1 cellular context compared by ENCODE assay signal in the genomic region with DNA sequence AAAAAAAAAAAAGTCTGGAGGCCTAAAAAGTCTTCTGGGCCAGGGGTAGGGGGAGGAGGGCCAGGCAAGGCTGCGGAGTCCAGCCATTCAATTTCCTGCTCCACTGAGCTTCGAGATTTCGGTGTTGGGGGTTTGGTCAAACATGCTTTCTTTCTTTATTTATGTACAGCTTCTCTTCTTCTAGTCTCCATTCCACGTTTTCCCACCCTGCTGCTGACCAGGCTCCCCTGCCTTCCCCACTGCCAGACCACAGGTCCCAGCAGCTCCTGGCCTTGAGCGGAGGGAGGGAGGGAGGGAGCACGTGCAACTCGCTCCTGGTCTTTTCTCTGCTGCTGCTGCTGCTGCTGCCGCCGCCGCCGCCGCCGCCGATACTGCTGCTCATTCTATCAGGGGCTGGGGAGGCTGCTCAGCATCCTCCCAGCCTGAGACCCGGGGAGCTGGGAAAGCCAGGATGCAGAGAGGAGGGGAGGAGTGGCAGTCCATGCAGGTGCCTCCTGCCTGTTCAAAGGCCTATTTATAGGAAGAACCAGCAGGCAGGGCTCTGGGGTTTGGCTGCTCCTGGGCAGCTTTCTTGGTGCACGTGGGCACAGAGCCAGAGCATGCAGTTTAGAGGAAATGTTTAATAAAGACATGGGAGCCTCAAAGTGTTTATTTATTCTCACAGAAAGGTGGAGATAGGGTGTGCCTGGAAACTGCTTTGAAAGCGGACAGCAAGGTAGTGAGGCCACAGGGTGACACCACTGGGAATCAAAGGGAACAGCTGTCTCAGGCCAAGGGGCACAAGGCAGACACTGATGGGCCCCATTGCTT.
A peak's percentile ranks its signal among the peaks of the same experiment; 100 is the strongest.
TF ChIP-seq lines count a peak whose summit lies in the region.

No MANE protein-coding gene starts in this region.

TF ChIP-seq in HEK293, 187 proteins besides CTCF, POLR2A, EP300 and RAD21 (continued from another document):
- TF ChIP-seq, protein P1, sequence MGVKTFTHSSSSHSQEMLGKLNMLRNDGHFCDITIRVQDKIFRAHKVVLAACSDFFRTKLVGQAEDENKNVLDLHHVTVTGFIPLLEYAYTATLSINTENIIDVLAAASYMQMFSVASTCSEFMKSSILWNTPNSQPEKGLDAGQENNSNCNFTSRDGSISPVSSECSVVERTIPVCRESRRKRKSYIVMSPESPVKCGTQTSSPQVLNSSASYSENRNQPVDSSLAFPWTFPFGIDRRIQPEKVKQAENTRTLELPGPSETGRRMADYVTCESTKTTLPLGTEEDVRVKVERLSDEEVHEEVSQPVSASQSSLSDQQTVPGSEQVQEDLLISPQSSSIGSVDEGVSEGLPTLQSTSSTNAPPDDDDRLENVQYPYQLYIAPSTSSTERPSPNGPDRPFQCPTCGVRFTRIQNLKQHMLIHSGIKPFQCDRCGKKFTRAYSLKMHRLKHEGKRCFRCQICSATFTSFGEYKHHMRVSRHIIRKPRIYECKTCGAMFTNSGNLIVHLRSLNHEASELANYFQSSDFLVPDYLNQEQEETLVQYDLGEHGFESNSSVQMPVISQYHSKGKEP (tag by site-specific recombination; IDR thresholded peaks at IDR 0.05), result peak; percentile 80; the same call in 1 of the 2 replicates
- TF ChIP-seq SETDB1 (IDR thresholded peaks at IDR 0.05; ENCODE audit: insufficient read length, low read length) (no peak), ZNF366 (tag by site-specific recombination; conservative IDR thresholded peaks at IDR 0.05) (peak; percentile 64), ZNF768 (tag by site-specific recombination; IDR thresholded peaks at IDR 0.05) (no peak), ZNF560 (tag by site-specific recombination; IDR thresholded peaks at IDR 0.05; ENCODE audit: borderline replicate concordance) (no peak), ZNF791 (tag by site-specific recombination; IDR thresholded peaks at IDR 0.05) (no peak), WT1 (tag by site-specific recombination; IDR thresholded peaks at IDR 0.05) (no peak; the same call in 1 of the 2 replicates), ZBTB20 (tag by site-specific recombination; IDR thresholded peaks at IDR 0.05) (peak; percentile 53), ZNF433 (tag by site-specific recombination; IDR thresholded peaks at IDR 0.05; ENCODE audit: low read depth) (no peak), PRDM1 (tag by site-specific recombination; IDR thresholded peaks at IDR 0.05) (no peak)
- TF ChIP-seq, protein P2, sequence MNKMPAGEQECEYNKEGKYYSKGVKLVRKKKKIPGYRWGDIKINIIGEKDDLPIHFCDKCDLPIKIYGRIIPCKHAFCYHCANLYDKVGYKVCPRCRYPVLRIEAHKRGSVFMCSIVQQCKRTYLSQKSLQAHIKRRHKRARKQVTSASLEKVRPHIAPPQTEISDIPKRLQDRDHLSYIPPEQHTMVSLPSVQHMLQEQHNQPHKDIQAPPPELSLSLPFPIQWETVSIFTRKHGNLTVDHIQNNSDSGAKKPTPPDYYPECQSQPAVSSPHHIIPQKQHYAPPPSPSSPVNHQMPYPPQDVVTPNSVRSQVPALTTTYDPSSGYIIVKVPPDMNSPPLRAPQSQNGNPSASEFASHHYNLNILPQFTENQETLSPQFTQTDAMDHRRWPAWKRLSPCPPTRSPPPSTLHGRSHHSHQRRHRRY (tag by site-specific recombination; IDR thresholded peaks at IDR 0.05), result no peak
